Comparison of ENCODE assay signal across 10 cellular contexts in the genomic region with DNA sequence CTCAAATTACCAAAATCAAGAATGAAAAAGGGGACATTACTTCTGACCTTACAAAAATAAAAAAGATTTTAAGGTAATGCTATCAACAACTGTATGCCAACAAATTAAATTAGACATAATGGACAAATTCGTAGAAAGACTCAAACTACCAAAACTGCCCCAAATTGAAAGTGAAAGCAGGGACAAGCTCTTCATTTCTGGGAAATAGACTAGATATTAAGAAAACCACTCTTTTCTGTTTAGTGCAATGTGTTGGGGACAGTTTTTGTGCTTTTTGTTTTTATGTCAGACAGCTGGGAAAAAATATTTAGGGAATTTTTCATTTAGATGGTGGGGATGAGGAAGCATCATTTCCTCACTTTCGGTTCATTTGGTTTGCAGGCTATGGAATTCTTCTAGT. TPM values are rescaled to one million over a fixed set of nuclear protein-coding genes. Genes with fewer than 3 reads are reported as not detected.
DNase-seq lines count a peak whose midpoint lies in the region; ATAC-seq and TF ChIP-seq lines count a peak whose summit lies in the region.
"Had no signal": no experiment of that assay in that cellular context is flagged by ENCODE, and none has a peak within 500 bp of the region (broad histone marks: within the 10 kb centered on the region; RNA-seq: fewer than 3 reads in every experiment).

No MANE protein-coding gene starts in this region.

- H3K4me1 ChIP-seq in BLaER1 treated with 17β-estradiol and CSF1 and Interleukin-3, amounts not matched to agents 10 nM and 100 nM, result peaks cover 4 to 14% (median 8%) of the 10 kb centered on the region in 10 experiments; a peak in 17 of 20 replicates

- H3K36me3 Mint-ChIP-seq in osteocyte (ENCODE audit: unreplicated experiment) (no peaks in the 10 kb centered on the region), chondrocyte (ENCODE audit: low read depth) (peaks cover 2% of the 10 kb centered on the region)
- H3K36me3 Mint-ChIP-seq: WTC11 had no signal

- no peaks in the 10 kb centered on the region for H3K36me3 ChIP-seq in BLaER1 treated with 17β-estradiol and CSF1 and Interleukin-3, amounts not matched to agents 10 nM and 100 nM

- H3K9me3 ChIP-seq in BLaER1 treated with 17β-estradiol and CSF1 and Interleukin-3, amounts not matched to agents 10 nM and 100 nM (replicated peaks in 1 of 11), result peaks cover 0 to 22% (median 13%) of the 10 kb centered on the region in 11 experiments; a peak in 12 of 22 replicates

- peak overlapping the region in 1 of 11 experiments; percentile 29; a peak in 1 of 22 replicates for H3K9ac ChIP-seq in BLaER1 treated with 17β-estradiol and CSF1 and Interleukin-3, amounts not matched to agents 10 nM and 100 nM

- TF ChIP-seq CTCF in coronary artery (IDR thresholded peaks at IDR 0.05) (no peak), osteocyte (IDR thresholded peaks at IDR 0.05) (no peak), chondrocyte (IDR thresholded peaks at IDR 0.05) (no peak)

- peak overlapping the region; percentile 61 for H3K4me3 Mint-ChIP-seq in osteocyte (ENCODE audit: unreplicated experiment)
- H3K4me3 Mint-ChIP-seq in chondrocyte (ENCODE audit: unreplicated experiment), result no peak overlapping the region
- H3K4me3 Mint-ChIP-seq: WTC11 had no signal

- peak overlapping the region; percentile 14 to 78 (median 39); a peak in 16 of 22 replicates for H3K4me2 ChIP-seq in BLaER1 treated with 17β-estradiol and CSF1 and Interleukin-3, amounts not matched to agents 10 nM and 100 nM

- H3K27me3 ChIP-seq in BLaER1 treated with 17β-estradiol and CSF1 and Interleukin-3, amounts not matched to agents 10 nM and 100 nM, result no peaks in the 10 kb centered on the region

- H3K4me3 ChIP-seq in BLaER1 treated with 17β-estradiol and CSF1 and Interleukin-3, amounts not matched to agents 10 nM and 100 nM, result peak overlapping the region in 2 of 10 experiments; percentile 6 to 31; a peak in 1 of 20 replicates
- H3K4me3 ChIP-seq in coronary artery, result peak overlapping the region; percentile 59

- DNase-seq in M059J (ENCODE audit: low read depth) (peak; percentile 43), coronary artery (ENCODE audit: low spot score) (no peak), osteocyte (ENCODE audit: extremely low spot score, unreplicated experiment) (no peak), NCI-H2171 (lab: John Stamatoyannopoulos, UW) (no peak), chondrocyte (ENCODE audit: low spot score) (no peak)
- DNase-seq: NCI-H82 had no signal

- H3K27ac Mint-ChIP-seq in osteocyte (ENCODE audit: unreplicated experiment) (peak overlapping the region; percentile 64), chondrocyte (ENCODE audit: unreplicated experiment) (no peak overlapping the region)
- H3K27ac Mint-ChIP-seq: WTC11 had no signal

- peak overlapping the region in 2 of 11 experiments; percentile 8 to 23; a peak in 2 of 22 replicates for H3K27ac ChIP-seq in BLaER1 treated with 17β-estradiol and CSF1 and Interleukin-3, amounts not matched to agents 10 nM and 100 nM
- H3K27ac ChIP-seq in coronary artery, result no peak overlapping the region

- H3K4me1 Mint-ChIP-seq in osteocyte (ENCODE audit: unreplicated experiment), result peaks cover 10% of the 10 kb centered on the region
- H3K4me1 Mint-ChIP-seq in chondrocyte (ENCODE audit: low read depth), result no peaks in the 10 kb centered on the region
- H3K4me1 Mint-ChIP-seq: WTC11 had no signal

- ATAC-seq in HG03280 (IDR thresholded peaks at IDR 0.05; ENCODE audit: unreplicated experiment), result no peak
- ATAC-seq in esophagus mucosa, result no peak
- ATAC-seq: WTC11 had no signal

- H4K20me1 ChIP-seq in BLaER1 treated with 17β-estradiol and CSF1 and Interleukin-3, amounts not matched to agents 10 nM and 100 nM, result no peaks in the 10 kb centered on the region

- H3K27me3 Mint-ChIP-seq in osteocyte (ENCODE audit: unreplicated experiment) (peaks cover 12% of the 10 kb centered on the region), chondrocyte (ENCODE audit: low read depth) (peaks cover 9% of the 10 kb centered on the region)

- H3K9me3 Mint-ChIP-seq in osteocyte (ENCODE audit: unreplicated experiment), result peaks cover 11% of the 10 kb centered on the region
- peaks cover 18% of the 10 kb centered on the region for H3K9me3 Mint-ChIP-seq in chondrocyte (ENCODE audit: low read depth)
- H3K9me3 Mint-ChIP-seq: WTC11 had no signal

RNA-seq across cellular contexts. Expression of gene GBP1, which starts 4.9 kb away (rescaled TPM):
- total RNA-seq in M059J (2014; rRNA removed; shearing (Covaris generic)), result 135 and 181 TPM in 2 replicates
- total RNA-seq in osteocyte, result 24.4 and 26.3 TPM in 2 replicates
- total RNA-seq in esophagus mucosa, result 5.2 TPM
- total RNA-seq in chondrocyte, result 10.6 to 12.9 TPM (median 12.3 TPM) in 3 replicates

RNA-seq across cellular contexts. Expression of gene GBP3, which starts 47.3 kb away (rescaled TPM):
- 88.8 and 89.5 TPM in 2 replicates for total RNA-seq in M059J (2014; rRNA removed; shearing (Covaris generic))
- total RNA-seq in osteocyte (16.2 and 18.3 TPM in 2 replicates), esophagus mucosa (9.4 TPM), chondrocyte (9.2 to 14.3 TPM (median 10.1 TPM) in 3 replicates)
- total RNA-seq: WTC11 had no signal

RNA-seq across cellular contexts. Expression of gene GBP2, which starts 56.0 kb away (rescaled TPM):
- total RNA-seq in M059J (2014; rRNA removed; shearing (Covaris generic)), result 71.9 and 94.3 TPM in 2 replicates
- total RNA-seq in osteocyte (1.4 and 1.6 TPM in 2 replicates), esophagus mucosa (15.9 TPM), chondrocyte (0.42 to 0.56 TPM in 2 of 3 replicates, not detected in the other)
